ENCODE assay signal across 8 cellular contexts in the genomic region with DNA sequence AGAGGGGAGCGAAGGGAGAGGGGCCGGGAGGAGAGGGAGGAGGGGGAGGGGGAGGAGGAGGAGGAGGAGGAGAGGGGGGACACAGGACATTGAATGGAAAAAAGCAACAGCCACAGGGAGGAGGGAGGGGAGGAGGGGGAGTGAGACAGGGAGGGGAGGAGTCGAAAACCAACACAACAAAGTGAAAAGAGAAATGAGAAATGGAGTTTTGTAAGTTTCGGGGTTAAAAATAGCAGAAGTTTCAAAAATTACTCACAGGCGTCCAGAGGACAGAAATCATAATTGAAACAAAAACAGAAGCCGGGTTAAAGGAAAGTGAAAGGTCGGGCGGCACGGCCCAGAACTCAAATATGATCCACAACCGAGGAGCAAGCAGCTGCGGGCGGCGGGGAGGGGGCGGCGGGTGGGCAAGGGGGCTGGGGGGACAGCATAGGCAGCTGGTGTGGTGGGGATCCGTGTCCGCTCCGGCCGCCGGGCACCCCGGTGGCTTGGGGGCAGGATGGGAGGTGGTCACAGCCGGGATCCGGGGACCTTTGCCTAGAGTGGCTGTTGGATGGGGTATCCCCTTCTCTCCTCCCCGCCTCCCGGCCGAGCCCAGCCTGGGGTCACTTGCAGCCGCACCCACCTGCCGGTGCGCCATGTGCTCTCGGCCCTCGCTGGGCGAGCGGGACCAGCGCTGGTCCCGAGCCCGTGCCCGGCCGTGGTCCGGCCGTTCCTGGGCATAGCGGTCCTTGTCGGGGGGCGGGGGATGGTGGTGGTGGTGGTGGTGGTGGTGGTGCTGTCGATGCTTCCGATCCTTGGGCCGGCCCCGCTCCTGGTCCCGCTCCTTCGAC. TPM values are rescaled to one million over a fixed set of nuclear protein-coding genes. Genes with fewer than 3 reads are reported as not detected.
DNase-seq lines count a peak whose midpoint lies in the region; ATAC-seq and TF ChIP-seq lines count a peak whose summit lies in the region.

No MANE protein-coding gene starts in this region.

- peaks cover 7% of the 10 kb centered on the region for H3K4me1 Mint-ChIP-seq in HFFc6 (ENCODE audit: low read depth)

- H3K4me1 ChIP-seq in right atrium auricular region: peaks cover 0 to 12% of the 10 kb centered on the region in 2 donors

- peak overlapping the region; percentile 81 for H3K4me3 Mint-ChIP-seq in HFFc6

- H3K36me3 Mint-ChIP-seq in HFFc6 (ENCODE audit: low read depth): no peaks in the 10 kb centered on the region
- H3K36me3 Mint-ChIP-seq in activated naive CD4-positive, alpha-beta T cell treated with anti-CD3 and anti-CD28 coated beads, Interleukin-2, amount 50 U/mL, for 72 hours: no peaks in the 10 kb centered on the region

- ATAC-seq in activated naive CD4-positive, alpha-beta T cell treated with anti-CD3 and anti-CD28 coated beads, Interleukin-2, amount 50 U/mL, for 72 hours: peak; percentile 88 to 89
- ATAC-seq in SK-N-SH treated with all-trans-retinoic acid at 6 μM for 48 hours: no peak

- H3K27me3 ChIP-seq in right atrium auricular region: no peaks in the 10 kb centered on the region

- no peaks in the 10 kb centered on the region for H3K36me3 ChIP-seq in right atrium auricular region

- TF ChIP-seq CTCF in HFFc6 (IDR thresholded peaks at IDR 0.05) (no peak), right atrium auricular region (IDR thresholded peaks at IDR 0.05) (no peak)

- peaks cover 3% of the 10 kb centered on the region; the same call in 1 of the 2 replicates for H3K27me3 Mint-ChIP-seq in HFFc6 (ENCODE audit: insufficient read depth)

- H3K4me3 ChIP-seq in right atrium auricular region: peak overlapping the region; percentile 31 to 57

- peak overlapping the region; percentile 69 to 70 for H3K27ac ChIP-seq in right atrium auricular region

- H3K9me3 ChIP-seq in right atrium auricular region: no peaks in the 10 kb centered on the region

- H3K9me3 Mint-ChIP-seq in HFFc6: no peaks in the 10 kb centered on the region
- H3K9me3 Mint-ChIP-seq in activated naive CD4-positive, alpha-beta T cell treated with anti-CD3 and anti-CD28 coated beads, Interleukin-2, amount 50 U/mL, for 72 hours: no peaks in the 10 kb centered on the region

- DNase-seq in Daoy (ENCODE audit: low read depth) (peak; percentile 48), HFFc6 (peak; percentile 50), RPMI7951 (ENCODE audit: low read depth) (peak; percentile 82), right atrium auricular region (ENCODE audit: low spot score) (no peak), DMS53 (lab: John Stamatoyannopoulos, UW) (no peak)
- DNase-seq in activated naive CD4-positive, alpha-beta T cell treated with anti-CD3 and anti-CD28 coated beads, Interleukin-2, amount 50 U/mL, for 72 hours (ENCODE audit: low spot score in 2 of 2): peak; percentile 41 to 75
- peak; percentile 36 to 70 (median 50) for DNase-seq in stimulated activated CD4-positive, alpha-beta T cell treated with anti-CD3 and anti-CD28 coated beads, Interleukin-1b, Interleukin-23, amount 100 ng/mL, for 24 hours (ENCODE audit: low read depth in 4 of 4, low spot score in 1 of 4)

- peak overlapping the region; percentile 83 for H3K27ac Mint-ChIP-seq in HFFc6
- peak overlapping the region; percentile 89 to 95 for H3K27ac Mint-ChIP-seq in activated naive CD4-positive, alpha-beta T cell treated with anti-CD3 and anti-CD28 coated beads, Interleukin-2, amount 50 U/mL, for 72 hours

TF ChIP-seq in SK-N-SH treated with all-trans-retinoic acid at 6 μM for 48 hours, 23 proteins besides CTCF, POLR2A, EP300 and RAD21:
- no peak for TF ChIP-seq PPARA (CRISPR knock-in tag; IDR thresholded peaks at IDR 0.05; ENCODE audit: borderline replicate concordance)
- TF ChIP-seq TCF4 (CRISPR knock-in tag; IDR thresholded peaks at IDR 0.05; ENCODE audit: borderline replicate concordance): no peak

RNA-seq across cellular contexts. Expression of gene IER2, which starts 58.1 kb away (rescaled TPM):
- total RNA-seq in Daoy (2014; rRNA removed; shearing (Covaris generic)): 23.7 and 27.3 TPM in 2 replicates
- 10 to 100 TPM; 68.9 to 91.2 (median 87.7) TPM for total RNA-seq in HFFc6 (2021; fragmentation: NEBNext Ultra II Directional; extraction: Animal tissue kit (Norgen Biotek cat#: 25700))
- 15.3 and 18.5 TPM in 2 replicates for total RNA-seq in RPMI7951 (2014; rRNA removed; shearing (Covaris generic))
- 100 to 1,000 TPM; 111 to 174 TPM for total RNA-seq in activated naive CD4-positive, alpha-beta T cell treated with anti-CD3 and anti-CD28 coated beads, Interleukin-2, amount 50 U/mL, for 72 hours
- 100 to 1,000 TPM in 1 of 2 donors, 10 to 100 TPM in 1; 35.4 to 139 TPM for total RNA-seq in right atrium auricular region

RNA-seq across cellular contexts. Expression of gene STX10, which starts 58.2 kb away (rescaled TPM):
- total RNA-seq in Daoy (2014; rRNA removed; shearing (Covaris generic)): 88.8 and 89.8 TPM in 2 replicates
- 10 to 100 TPM; 48.5 to 63.4 (median 54.0) TPM for total RNA-seq in HFFc6 (2021; fragmentation: NEBNext Ultra II Directional; extraction: Animal tissue kit (Norgen Biotek cat#: 25700))
- total RNA-seq in RPMI7951 (2014; rRNA removed; shearing (Covaris generic)): 136 and 162 TPM in 2 replicates
- total RNA-seq in activated naive CD4-positive, alpha-beta T cell treated with anti-CD3 and anti-CD28 coated beads, Interleukin-2, amount 50 U/mL, for 72 hours: 10 to 100 TPM; 67.2 to 77.1 TPM
- total RNA-seq in right atrium auricular region: 10 to 100 TPM; 33.1 to 39.2 TPM

Comparison
In these comparisons a context has a peak if more than half of its experiments do, and no peak if none do; other contexts are left out.
1. DNase-seq: peak in Daoy (single experiment), HFFc6 (single experiment), RPMI7951 (single experiment), activated naive CD4-positive, alpha-beta T cell treated with anti-CD3 and anti-CD28 coated beads, Interleukin-2, amount 50 U/mL, for 72 hours (2 of 2) and stimulated activated CD4-positive, alpha-beta T cell treated with anti-CD3 and anti-CD28 coated beads, Interleukin-1b, Interleukin-23, amount 100 ng/mL, for 24 hours (4 of 4); none in right atrium auricular region (single experiment) and DMS53 (single experiment).